25 cellular contexts compared by ENCODE assay signal in genomic region chr20:1206749-1207148, GRCh38. TPM values are rescaled to one million over a fixed set of nuclear protein-coding genes. Genes with fewer than 3 reads are reported as not detected.
DNase-seq lines count a peak whose midpoint lies in the region; ATAC-seq and TF ChIP-seq lines count a peak whose summit lies in the region.
"Had no signal": no experiment of that assay in that cellular context is flagged by ENCODE, and none has a peak within 500 bp of the region (broad histone marks: within the 10 kb centered on the region; RNA-seq: fewer than 3 reads in every experiment).

No MANE protein-coding gene starts in this region.

- TF ChIP-seq CTCF in left ventricle myocardium inferior (IDR thresholded peaks at IDR 0.05; ENCODE audit: borderline replicate concordance) = no peak
- TF ChIP-seq CTCF in left lung (IDR thresholded peaks at IDR 0.05) = no peak
- TF ChIP-seq CTCF in upper lobe of right lung (IDR thresholded peaks at IDR 0.05) = no peak

- DNase-seq in left ventricle myocardium inferior = no peak
- DNase-seq in cardiac septum (ENCODE audit: low spot score) = no peak
- peak; percentile 20 for DNase-seq in RPMI7951 (ENCODE audit: low read depth)
- no peak for DNase-seq in left lung
- DNase-seq in upper lobe of right lung = no peak
- no peak for DNase-seq in activated naive CD4-positive, alpha-beta T cell treated with Interleukin-2 at 50 U/mL for 16 hours
- DNase-seq in NCI-H1417 (lab: John Stamatoyannopoulos, UW) = no peak
- DNase-seq: C1 segment of cervical spinal cord; CD4-positive, alpha-beta memory T cell; COR-L47; DMS53; H9; NCI-H1092 treated with DMSO at 0.1 percent for 48 hours; NCI-H146; NCI-H1930; NCI-H446 treated with DMSO at 0.1 percent for 48 hours; NCI-H526; PC-9; RPMI8226; SHP77 treated with DMSO at 0.1 percent for 48 hours had no signal

- peaks cover 13% of the 10 kb centered on the region for H3K27me3 ChIP-seq in left ventricle myocardium inferior (ENCODE audit: low read depth)
- H3K27me3 ChIP-seq in left lung = no peaks in the 10 kb centered on the region
- no peaks in the 10 kb centered on the region for H3K27me3 ChIP-seq in upper lobe of right lung

- H3K4me1 ChIP-seq in left ventricle myocardium inferior = peaks cover 17% of the 10 kb centered on the region
- no peaks in the 10 kb centered on the region for H3K4me1 ChIP-seq in left lung
- peaks cover 13% of the 10 kb centered on the region for H3K4me1 ChIP-seq in upper lobe of right lung

- ATAC-seq in left lung (peak; percentile 18), upper lobe of right lung (no peak), HG02981 (IDR thresholded peaks at IDR 0.05; ENCODE audit: unreplicated experiment) (no peak)

- H3K36me3 ChIP-seq in left ventricle myocardium inferior (no peaks in the 10 kb centered on the region), left lung (no peaks in the 10 kb centered on the region), upper lobe of right lung (no peaks in the 10 kb centered on the region)

- intact Hi-C loops in left ventricle myocardium inferior (cut with micrococcal nuclease) = no loop called here
- intact Hi-C loops in cardiac septum (cut with DNase I) = no loop called here
- intact Hi-C loops in left lung (cut with DNase I) = no loop called here
- intact Hi-C loops in upper lobe of right lung (cut with DNase I) = no loop called here

- H3K9me3 ChIP-seq in left ventricle myocardium inferior (replicated peaks) (no peaks in the 10 kb centered on the region), left lung (no peaks in the 10 kb centered on the region), upper lobe of right lung (no peaks in the 10 kb centered on the region)

- peak overlapping the region; percentile 69 for H3K27ac ChIP-seq in left ventricle myocardium inferior (replicated peaks)
- no peak overlapping the region for H3K27ac ChIP-seq in left lung
- no peak overlapping the region for H3K27ac ChIP-seq in upper lobe of right lung
- H3K27ac ChIP-seq: HL-60, PC-9 had no signal

- H3K4me3 ChIP-seq in left ventricle myocardium inferior (peak overlapping the region; percentile 11), left lung (no peak overlapping the region), upper lobe of right lung (peak overlapping the region; percentile 19)
- H3K4me3 ChIP-seq: PC-9 had no signal

RNA-seq across cellular contexts. Expression of gene C20orf202, which starts 3.5 kb away (rescaled TPM):
- total RNA-seq in left ventricle myocardium inferior = 0.41 TPM
- total RNA-seq in cardiac septum = 0.13 TPM
- total RNA-seq in RPMI7951 (2014; rRNA removed; shearing (Covaris generic)) = not detected in 2 replicates
- total RNA-seq in left lung = under 1 TPM in 1 of 2 donors, not detected in 1; 0.76 TPM
- total RNA-seq in upper lobe of right lung = 0.64 TPM
- total RNA-seq: A172, Daoy, G401, PC-9 had no signal

RNA-seq across cellular contexts. Expression of gene RAD21L1, which starts 19.1 kb away (rescaled TPM):
- total RNA-seq in left ventricle myocardium inferior = not detected
- total RNA-seq in cardiac septum = not detected
- total RNA-seq in RPMI7951 (2014; rRNA removed; shearing (Covaris generic)) = 0.98 and 1.4 TPM in 2 replicates
- not detected for total RNA-seq in left lung
- not detected for total RNA-seq in upper lobe of right lung
- total RNA-seq: G401, H9, PC-9 had no signal

RNA-seq across cellular contexts. Expression of gene TMEM74B, which starts 22.0 kb away (rescaled TPM):
- 4.2 TPM for total RNA-seq in left ventricle myocardium inferior
- 2.7 TPM for total RNA-seq in cardiac septum
- total RNA-seq in RPMI7951 (2014; rRNA removed; shearing (Covaris generic)) = not detected in 2 replicates
- total RNA-seq in left lung = 1 to 10 TPM; 4.0 to 5.0 TPM
- 6.1 TPM for total RNA-seq in upper lobe of right lung
- total RNA-seq: CD4-positive, alpha-beta memory T cell; G401 had no signal

RNA-seq across cellular contexts. Expression of gene SNPH, which starts 59.3 kb away (rescaled TPM):
- total RNA-seq in left ventricle myocardium inferior (11.2 TPM), cardiac septum (6.9 TPM), left lung (1 to 10 TPM; 4.8 to 5.9 TPM), upper lobe of right lung (4.3 TPM)
- total RNA-seq in RPMI7951 (2014; rRNA removed; shearing (Covaris generic)) = 7.0 and 9.4 TPM in 2 replicates

Comparison
In these comparisons a context has a peak if more than half of its experiments do, and no peak if none do; other contexts are left out.
1. H3K4me3 ChIP-seq: peak in left ventricle myocardium inferior (single experiment) and upper lobe of right lung (single experiment); none in left lung (0 of 2).